In genomic region chr13:114146173-114146572, GRCh38 we compare ENCODE assay signal across 23 cellular contexts. TPM values are rescaled to one million over a fixed set of nuclear protein-coding genes. Genes with fewer than 3 reads are reported as not detected.
A peak's percentile ranks its signal among the peaks of the same experiment; 100 is the strongest.
DNase-seq lines count a peak whose midpoint lies in the region; ATAC-seq, FAIRE-seq and TF ChIP-seq lines count a peak whose summit lies in the region.
"Had no signal": no experiment of that assay in that cellular context is flagged by ENCODE, and none has a peak within 500 bp of the region (broad histone marks: within the 10 kb centered on the region; RNA-seq: fewer than 3 reads in every experiment).

No MANE protein-coding gene starts in this region.

- POLR2A ChIA-PET in CD4-positive, alpha-beta memory T cell (lab: Charles Lee; ENCODE audit: partially characterized antibody) = interaction anchor here (1.2 to 5.4 kb wide), 4 partner anchors 11 to 18 kb away, joined by 4 to 170 read pairs (median 12); partner anchors contain the start of gene RASA3
- POLR2A ChIA-PET in GM12878 (lab: Charles Lee) = no interaction called here

- TSS peak; percentile 52 for BruUV-seq in GM12878 (replicated peaks; lab: Mats Ljungman, UMichigan)

- no peak overlapping the region for H2AFZ ChIP-seq in GM12878 (ENCODE audit: control insufficient read depth, low read depth, low read length)
- H2AFZ ChIP-seq in neural progenitor cell (replicated peaks) = no peak overlapping the region

- H3K9me3 Mint-ChIP-seq in activated CD4-positive, alpha-beta T cell treated with anti-CD3 and anti-CD28 coated beads, Interleukin-2, amount 10 ng/mL, durations not matched to agents 24 days and 14 days = no peaks in the 10 kb centered on the region
- no peaks in the 10 kb centered on the region for H3K9me3 Mint-ChIP-seq in CD4-positive, alpha-beta memory T cell
- no peaks in the 10 kb centered on the region for H3K9me3 Mint-ChIP-seq in neural progenitor cell
- H3K9me3 Mint-ChIP-seq: activated T-cell treated with anti-CD3 and anti-CD28 coated beads, Interleukin-2, amount 50 U/mL, for 24 hours had no signal

- ATAC-seq in GM12878 = no peak
- ATAC-seq: activated CD4-positive, CD25-positive, alpha-beta regulatory T cell treated with anti-CD3 and anti-CD28 coated beads, Interleukin-2, amount 50 U/mL, for 24 hours had no signal

- H3K27me3 ChIP-seq in CD4-positive, alpha-beta memory T cell (ENCODE audit: insufficient read depth, low read length) = no peaks in the 10 kb centered on the region
- peaks cover 0 to under 1% of the 10 kb centered on the region in 2 experiments; a peak in 1 of 4 replicates for H3K27me3 ChIP-seq in GM12878 (replicated peaks in 1 of 2; ENCODE audit: control insufficient read depth in 2 of 2, insufficient read depth in 2 of 2, low read length in 1 of 2)
- no peaks in the 10 kb centered on the region for H3K27me3 ChIP-seq in neural progenitor cell
- H3K27me3 ChIP-seq: esophagus muscularis mucosa had no signal

- no peak for TF ChIP-seq EP300 in GM12878 (IDR thresholded peaks at IDR 0.05; ENCODE audit: borderline replicate concordance in 1 of 2, control insufficient read depth in 1 of 2, low read depth in 2 of 2, low read length in 2 of 2)

- no peak overlapping the region for H3K9ac ChIP-seq in GM12878 (ENCODE audit: control insufficient read depth, insufficient read depth, low read length)
- H3K9ac ChIP-seq in neural progenitor cell = no peak overlapping the region
- H3K9ac ChIP-seq: KMS-11 had no signal

- no peak for TF ChIP-seq RAD21 in GM12878 (IDR thresholded peaks at IDR 0.05; ENCODE audit: insufficient read depth, low read depth, low read length)

- H3K4me3 ChIP-seq in CD4-positive, alpha-beta memory T cell (ENCODE audit: low read length in 2 of 2) = peak overlapping the region in 1 of 2 donors; percentile 4
- H3K4me3 ChIP-seq in GM12878 = no peak overlapping the region
- H3K4me3 ChIP-seq in neural progenitor cell = no peak overlapping the region
- H3K4me3 ChIP-seq: esophagus muscularis mucosa, smooth muscle cell, thoracic aorta had no signal

- H3K36me3 Mint-ChIP-seq in activated CD4-positive, alpha-beta T cell treated with anti-CD3 and anti-CD28 coated beads, Interleukin-2, amount 10 ng/mL, durations not matched to agents 24 days and 14 days (ENCODE audit: low read depth) = peaks cover 2% of the 10 kb centered on the region
- H3K36me3 Mint-ChIP-seq in CD4-positive, alpha-beta memory T cell = peaks cover 7% of the 10 kb centered on the region in 2 donors
- H3K36me3 Mint-ChIP-seq in neural progenitor cell = no peaks in the 10 kb centered on the region

- H3K4me1 ChIP-seq in CD4-positive, alpha-beta memory T cell (ENCODE audit: insufficient read depth, low read length) = peaks cover 98% of the 10 kb centered on the region
- H3K4me1 ChIP-seq in GM12878 (ENCODE audit: control insufficient read depth, insufficient read depth, low read length) (peaks cover 48% of the 10 kb centered on the region), neural progenitor cell (no peaks in the 10 kb centered on the region)

- H3K36me3 ChIP-seq in CD4-positive, alpha-beta memory T cell (ENCODE audit: insufficient read depth, low read length) = no peaks in the 10 kb centered on the region
- no peaks in the 10 kb centered on the region for H3K36me3 ChIP-seq in GM12878 (ENCODE audit: control insufficient read depth in 2 of 2, insufficient read depth in 2 of 2, low read length in 1 of 2)
- H3K36me3 ChIP-seq in neural progenitor cell = no peaks in the 10 kb centered on the region
- H3K36me3 ChIP-seq: esophagus muscularis mucosa, thoracic aorta had no signal

- H3K4me1 Mint-ChIP-seq in activated CD4-positive, alpha-beta T cell treated with anti-CD3 and anti-CD28 coated beads, Interleukin-2, amount 10 ng/mL, durations not matched to agents 24 days and 14 days = peaks cover 60% of the 10 kb centered on the region
- peaks cover 50 to 65% (median 61%) of the 10 kb centered on the region in 4 donors for H3K4me1 Mint-ChIP-seq in CD4-positive, alpha-beta memory T cell
- peaks cover 24% of the 10 kb centered on the region for H3K4me1 Mint-ChIP-seq in neural progenitor cell

- H3K27ac Mint-ChIP-seq in activated CD4-positive, alpha-beta T cell treated with anti-CD3 and anti-CD28 coated beads, Interleukin-2, amount 10 ng/mL, durations not matched to agents 24 days and 14 days = peak overlapping the region; percentile 23
- peak overlapping the region in 5 of 7 donors; percentile 92 to 97 (median 95) for H3K27ac Mint-ChIP-seq in CD4-positive, alpha-beta memory T cell
- peak overlapping the region; percentile 7 for H3K27ac Mint-ChIP-seq in neural progenitor cell

- no peak for TF ChIP-seq CTCF in GM12878 (IDR thresholded peaks at IDR 0.05 in 2 of 3, conservative IDR thresholded peaks at IDR 0.05 in 1 of 3; ENCODE audit: control insufficient read depth in 2 of 3, extremely low read depth in 1 of 3, insufficient read depth in 1 of 3, low read depth in 3 of 3, low read length in 3 of 3)
- TF ChIP-seq CTCF in neural progenitor cell (IDR thresholded peaks at IDR 0.05) = no peak

- H3K4me2 ChIP-seq in GM12878 (ENCODE audit: control insufficient read depth, insufficient read depth) (peak overlapping the region; percentile 50), neural progenitor cell (no peak overlapping the region)
- H3K4me2 ChIP-seq: KMS-11, smooth muscle cell had no signal

- RAD21 ChIA-PET in GM12878 (lab: Charles Lee; ENCODE audit: unreplicated experiment) = no interaction called here

- SMC1A ChIA-PET in GM12878 (lab: Charles Lee; ENCODE audit: uncharacterized antibody, unreplicated experiment) = interaction anchor here (1.2 to 1.4 kb wide), 2 partner anchors 11 to 49 kb away, joined by 3 to 4 read pairs; no protein-coding TSS in a partner anchor

- CTCF ChIA-PET in CD4-positive, alpha-beta memory T cell (lab: Charles Lee; ENCODE audit: partially characterized antibody) = interaction anchor here (0.6 kb wide), 1 partner anchor 21 kb away, joined by 3 read pairs; no protein-coding TSS in a partner anchor
- CTCF ChIA-PET in GM12878 (lab: Yijun Ruan, JAX) = no interaction called here

- intact Hi-C loops in activated CD4-positive, alpha-beta T cell treated with anti-CD3 and anti-CD28 coated beads, Interleukin-2, amount 10 ng/mL, durations not matched to agents 24 days and 14 days (cut with micrococcal nuclease) = no loop called here
- intact Hi-C loops in CD4-positive, alpha-beta memory T cell (cut with micrococcal nuclease) = loop anchor here (5.0 kb wide), 1 partner anchor 34 kb away; no protein-coding TSS in a partner anchor
- intact Hi-C loops in GM12878 (cut with micrococcal nuclease; ENCODE audit: unreplicated experiment) = loop anchor here (10.0 kb wide), 1 partner anchor 331 kb away; no protein-coding TSS in a partner anchor

- FAIRE-seq in GM12878 (lab: Jason Lieb, UNC) = no peak
- FAIRE-seq: A204.1 had no signal

- H3F3A ChIP-seq in neural progenitor cell (ENCODE audit: low read depth) = no peaks in the 10 kb centered on the region

- no peaks in the 10 kb centered on the region for H3K27me3 Mint-ChIP-seq in activated CD4-positive, alpha-beta T cell treated with anti-CD3 and anti-CD28 coated beads, Interleukin-2, amount 10 ng/mL, durations not matched to agents 24 days and 14 days
- H3K27me3 Mint-ChIP-seq in CD4-positive, alpha-beta memory T cell = no peaks in the 10 kb centered on the region
- peaks cover 3% of the 10 kb centered on the region for H3K27me3 Mint-ChIP-seq in neural progenitor cell (ENCODE audit: insufficient read depth, low read depth)
- H3K27me3 Mint-ChIP-seq: activated T-cell treated with anti-CD3 and anti-CD28 coated beads, Interleukin-2, amount 50 U/mL, for 24 hours had no signal

- H3K9me3 ChIP-seq in CD4-positive, alpha-beta memory T cell (ENCODE audit: control insufficient read depth in 1 of 2, low read length in 2 of 2) = no peaks in the 10 kb centered on the region
- H3K9me3 ChIP-seq in GM12878 (replicated peaks; ENCODE audit: control insufficient read depth, insufficient read depth, low read length) = no peaks in the 10 kb centered on the region
- H3K9me3 ChIP-seq in neural progenitor cell (ENCODE audit: low read depth) = no peaks in the 10 kb centered on the region
- H3K9me3 ChIP-seq: esophagus muscularis mucosa, thoracic aorta had no signal

- DNase-seq in activated CD4-positive, alpha-beta T cell treated with anti-CD3 and anti-CD28 coated beads, Interleukin-2, amount 10 ng/mL, durations not matched to agents 24 days and 14 days = peak; percentile 59
- no peak for DNase-seq in activated CD4-positive, alpha-beta T cell treated with anti-CD3 and anti-CD28 coated beads, Interleukin-2, amount 50 U/mL, for 1 hour
- DNase-seq in CD4-positive, alpha-beta memory T cell = peak in 1 of 5 donors; percentile 6
- no peak for DNase-seq in GM12878 (ENCODE audit: low read depth, low spot score)
- DNase-seq in neural progenitor cell (ENCODE audit: low spot score) = no peak
- DNase-seq in SW480 (ENCODE audit: low spot score) = no peak
- DNase-seq in H4 (ENCODE audit: low spot score) = no peak
- no peak for DNase-seq in HuH-7.5 (ENCODE audit: low spot score)
- DNase-seq: amniotic stem cell; C1 segment of cervical spinal cord; NCI-H2081; SIG-M5; stimulated activated CD4-positive, alpha-beta T cell treated with anti-CD3 and anti-CD28 coated beads, Interleukin-4, amount 100 ng/mL, for 24 hours had no signal

- H3K27ac ChIP-seq in CD4-positive, alpha-beta memory T cell (ENCODE audit: low read depth, low read length) = peak overlapping the region; percentile 38
- H3K27ac ChIP-seq in GM12878 (ENCODE audit: control insufficient read depth, insufficient read depth) (no peak overlapping the region), neural progenitor cell (no peak overlapping the region)
- H3K27ac ChIP-seq: esophagus muscularis mucosa, KMS-11, thoracic aorta had no signal

- H4K20me1 ChIP-seq in GM12878 (ENCODE audit: control insufficient read depth, insufficient read depth) (no peaks in the 10 kb centered on the region), neural progenitor cell (ENCODE audit: low read depth) (no peaks in the 10 kb centered on the region)

- no peak for TF ChIP-seq POLR2A in GM12878 (IDR thresholded peaks at IDR 0.05; ENCODE audit: low read depth, low read length)

- 81% methylated on average over 14 of the region's 14 CpGs for WGBS in GM12878 (ENCODE audit: insufficient coverage, insufficient replicate concordance, low lambda C conversion rate, missing lambda C conversion rate)

- H3K4me3 Mint-ChIP-seq in activated CD4-positive, alpha-beta T cell treated with anti-CD3 and anti-CD28 coated beads, Interleukin-2, amount 10 ng/mL, durations not matched to agents 24 days and 14 days = peak overlapping the region; percentile 41
- peak overlapping the region in 7 of 8 donors; percentile 39 to 78 (median 68) for H3K4me3 Mint-ChIP-seq in CD4-positive, alpha-beta memory T cell
- H3K4me3 Mint-ChIP-seq in neural progenitor cell = no peak overlapping the region
- H3K4me3 Mint-ChIP-seq: activated T-cell treated with anti-CD3 and anti-CD28 coated beads, Interleukin-2, amount 50 U/mL, for 24 hours had no signal

- in situ Hi-C loops in GM12878 (cut with MboI) = no loop called here

- H3K79me2 ChIP-seq in GM12878 (ENCODE audit: control insufficient read depth, insufficient read depth, low read length) (no peaks in the 10 kb centered on the region), neural progenitor cell (ENCODE audit: low read depth) (no peaks in the 10 kb centered on the region)

RNA-seq across cellular contexts. Expression of gene RASA3, which starts 13.8 kb away (rescaled TPM):
- total RNA-seq in activated CD4-positive, alpha-beta T cell treated with anti-CD3 and anti-CD28 coated beads, Interleukin-2, amount 10 ng/mL, durations not matched to agents 24 days and 14 days = 15.9 TPM in 2 replicates
- 100 to 1,000 TPM; 171 to 174 TPM for total RNA-seq in CD4-positive, alpha-beta memory T cell
- polyA plus RNA-seq in CD4-positive, alpha-beta memory T cell = 100 to 1,000 TPM in 1 of 2 donors, 10 to 100 TPM in 1; 65.5 to 141 TPM
- total RNA-seq in GM12878 (2013; cell fraction: nucleolus; rRNA removed) = 26.7 and 27.7 TPM in 2 replicates
- 18.2 and 19.1 TPM in 2 replicates for total RNA-seq in GM12878 (2014; rRNA removed)
- total RNA-seq in GM12878 (2014; rRNA removed; fragmentation: Illumina TruSeq; extraction: Trizol) = 14.6 and 16.6 TPM in 2 replicates
- total RNA-seq in GM12878 (2021) = 29.4 and 33.9 TPM in 2 replicates
- 6.4 TPM for polyA plus RNA-seq in GM12878 (2011; ENCODE audit: low read depth)
- polyA plus RNA-seq in GM12878 (2011; rRNA removed) = 10.5 and 15.0 TPM in 2 replicates
- polyA plus RNA-seq in GM12878 (2011; cell fraction: cytosol; rRNA removed) = 15.9 and 18.4 TPM in 2 replicates
- 30.3 and 33.9 TPM in 2 replicates for polyA plus RNA-seq in GM12878 (2011; cell fraction: nucleus; rRNA removed)
- 13.9 and 16.8 TPM in 2 replicates for polyA plus RNA-seq in GM12878 (2012)
- 13.8 and 19.8 TPM in 2 replicates for polyA plus RNA-seq in GM12878 (2014; fragmentation: Illumina TruSeq; extraction: Trizol)
- polyA plus RNA-seq in GM12878 (2014; fragmentation: Nextera tagmentation; extraction: Ambion mirVana) = 1 to 10 TPM in 1 of 2 experiments, under 1 TPM in 1; 0.79 to 2.1 TPM
- polyA plus RNA-seq in GM12878 (2014; rRNA removed) = 28.5 and 29.0 TPM in 2 replicates
- polyA plus RNA-seq in GM12878 (2016; fragmentation: Nextera tagmentation; extraction: Ambion mirVana) = 10 to 100 TPM; 16.5 to 18.6 TPM
- polyA minus RNA-seq in GM12878 (2011; rRNA and poly(A)+ RNA removed) = 11.9 and 19.9 TPM in 2 replicates
- polyA minus RNA-seq in GM12878 (2011; cell fraction: cytosol; rRNA and poly(A)+ RNA removed) = 7.7 and 7.9 TPM in 2 replicates
- polyA minus RNA-seq in GM12878 (2011; cell fraction: nucleus; rRNA and poly(A)+ RNA removed) = 7.3 and 11.3 TPM in 2 replicates
- 2.9 and 6.0 TPM in 2 replicates for total RNA-seq in neural progenitor cell (ENCODE audit: low replicate concordance)
- total RNA-seq in H4 (2014; rRNA removed; shearing (Covaris generic)) = 6.3 and 7.1 TPM in 2 replicates

RNA-seq across cellular contexts. Expression of gene CFAP97D2, which starts 32.9 kb away (rescaled TPM):
- not detected in 2 replicates for total RNA-seq in activated CD4-positive, alpha-beta T cell treated with anti-CD3 and anti-CD28 coated beads, Interleukin-2, amount 10 ng/mL, durations not matched to agents 24 days and 14 days
- not detected for total RNA-seq in CD4-positive, alpha-beta memory T cell
- polyA plus RNA-seq in CD4-positive, alpha-beta memory T cell = not detected
- not detected in 2 replicates for total RNA-seq in GM12878 (2013; cell fraction: nucleolus; rRNA removed)
- not detected in 2 replicates for total RNA-seq in GM12878 (2014; rRNA removed)
- not detected in 2 replicates for total RNA-seq in GM12878 (2014; rRNA removed; fragmentation: Illumina TruSeq; extraction: Trizol)
- total RNA-seq in GM12878 (2021) = not detected in 2 replicates
- not detected for polyA plus RNA-seq in GM12878 (2011; ENCODE audit: low read depth)
- not detected in 2 replicates for polyA plus RNA-seq in GM12878 (2011; rRNA removed)
- polyA plus RNA-seq in GM12878 (2011; cell fraction: cytosol; rRNA removed) = not detected in 2 replicates
- not detected in 2 replicates for polyA plus RNA-seq in GM12878 (2011; cell fraction: nucleus; rRNA removed)
- polyA plus RNA-seq in GM12878 (2012) = not detected in 2 replicates
- polyA plus RNA-seq in GM12878 (2014; fragmentation: Illumina TruSeq; extraction: Trizol) = not detected in 2 replicates
- polyA plus RNA-seq in GM12878 (2014; fragmentation: Nextera tagmentation; extraction: Ambion mirVana) = not detected
- not detected in 2 replicates for polyA plus RNA-seq in GM12878 (2014; rRNA removed)
- not detected for polyA plus RNA-seq in GM12878 (2016; fragmentation: Nextera tagmentation; extraction: Ambion mirVana)
- not detected in 2 replicates for polyA minus RNA-seq in GM12878 (2011; rRNA and poly(A)+ RNA removed)
- polyA minus RNA-seq in GM12878 (2011; cell fraction: cytosol; rRNA and poly(A)+ RNA removed) = not detected in 2 replicates
- polyA minus RNA-seq in GM12878 (2011; cell fraction: nucleus; rRNA and poly(A)+ RNA removed) = not detected in 2 replicates
- total RNA-seq in neural progenitor cell (ENCODE audit: low replicate concordance) = not detected in 2 replicates
- not detected in 2 replicates for total RNA-seq in H4 (2014; rRNA removed; shearing (Covaris generic))
- total RNA-seq: cardiac septum, esophagus muscularis mucosa, liver, OCI-LY7, smooth muscle cell, thoracic aorta had no signal
- polyA plus RNA-seq: liver, smooth muscle cell had no signal

Comparison
In these comparisons a context has a peak if more than half of its experiments do, and no peak if none do; other contexts are left out.
1. H3K27ac Mint-ChIP-seq: peak in every context shown above with its lines; median percentile 95 in CD4-positive, alpha-beta memory T cell; 23 in activated CD4-positive, alpha-beta T cell treated with anti-CD3 and anti-CD28 coated beads, Interleukin-2, amount 10 ng/mL, durations not matched to agents 24 days and 14 days; 7 in neural progenitor cell.
2. RNA of gene RASA3, which starts 13.8 kb away (total RNA-seq): 171 to 174 TPM in CD4-positive, alpha-beta memory T cell; 14.6 to 33.9 TPM in GM12878, 15.9 TPM in activated CD4-positive, alpha-beta T cell treated with anti-CD3 and anti-CD28 coated beads, Interleukin-2, amount 10 ng/mL, durations not matched to agents 24 days and 14 days, 6.3 to 7.1 TPM in H4 and 2.9 to 6.0 TPM in neural progenitor cell; every median in the first group is over 4 times any median in the second.